ENCODE assay signal across 8 cellular contexts in the genomic region with DNA sequence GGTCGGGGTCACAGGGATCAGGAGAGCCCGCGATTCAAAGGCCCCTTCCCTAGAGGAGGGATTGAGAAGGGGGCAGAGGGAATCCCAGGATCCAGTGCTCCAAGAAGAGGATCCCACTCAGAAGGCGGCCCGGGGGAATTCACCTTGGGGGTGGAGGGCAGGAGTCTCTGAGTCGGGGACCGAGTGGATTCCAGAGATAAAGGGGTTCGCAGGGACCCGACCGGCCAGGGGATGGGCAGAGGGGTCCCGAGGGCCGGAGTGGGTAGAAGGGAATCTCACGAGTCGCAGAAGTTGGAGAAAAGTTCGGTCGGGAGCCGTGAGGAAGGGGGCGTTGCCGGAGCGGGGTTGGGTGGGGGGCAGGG. TPM values are rescaled to one million over a fixed set of nuclear protein-coding genes. Genes with fewer than 3 reads are reported as not detected.
DNase-seq lines count a peak whose midpoint lies in the region; ATAC-seq, FAIRE-seq and TF ChIP-seq lines count a peak whose summit lies in the region.

No MANE protein-coding gene starts in this region.

- no peak for FAIRE-seq in astrocyte (lab: Jason Lieb, UNC)

- H3K4me2 ChIP-seq in astrocyte (ENCODE audit: low read length): peak overlapping the region; percentile 100

- peaks cover 15% of the 10 kb centered on the region for H4K20me1 ChIP-seq in astrocyte (ENCODE audit: insufficient read depth, low read length)

- peaks cover 37% of the 10 kb centered on the region for H3K4me1 Mint-ChIP-seq in T-helper 1 cell treated with Interleukin-12 subunit alpha and Interleukin-12 subunit beta and Interleukin-4 antibody, amounts not matched to agents 30 μg/mL and 1 μg/mL, for 36 hours (ENCODE audit: low read depth)
- peaks cover 7% of the 10 kb centered on the region for H3K4me1 Mint-ChIP-seq in astrocyte (ENCODE audit: low read depth, unreplicated experiment)

- H3K9me3 ChIP-seq in astrocyte (ENCODE audit: insufficient read depth, low read depth, low read length) (no peaks in the 10 kb centered on the region), left lung (no peaks in the 10 kb centered on the region), tibial artery (no peaks in the 10 kb centered on the region)

- no peak overlapping the region for H2AFZ ChIP-seq in astrocyte (ENCODE audit: low read depth, low read length)

- peaks cover 37% of the 10 kb centered on the region for H3K36me3 Mint-ChIP-seq in T-helper 1 cell treated with Interleukin-12 subunit alpha and Interleukin-12 subunit beta and Interleukin-4 antibody, amounts not matched to agents 30 μg/mL and 1 μg/mL, for 36 hours (ENCODE audit: low read depth)
- peaks cover 6% of the 10 kb centered on the region for H3K36me3 Mint-ChIP-seq in astrocyte (ENCODE audit: low read depth, unreplicated experiment)

- TF ChIP-seq CTCF in astrocyte (IDR thresholded peaks at IDR 0.05; ENCODE audit: insufficient read depth, low read depth, low read length) (no peak), left lung (IDR thresholded peaks at IDR 0.05) (no peak), tibial artery (IDR thresholded peaks at IDR 0.05) (no peak)

- peak overlapping the region; percentile 91 for H3K9ac ChIP-seq in astrocyte (ENCODE audit: low read length)

- no peak for ATAC-seq in left lung
- ATAC-seq in HG03045 (IDR thresholded peaks at IDR 0.05; ENCODE audit: unreplicated experiment): no peak
- ATAC-seq in GM21737 (IDR thresholded peaks at IDR 0.05; ENCODE audit: unreplicated experiment): no peak
- no peak for ATAC-seq in HG02938 (IDR thresholded peaks at IDR 0.05; ENCODE audit: unreplicated experiment)

- H3K27me3 Mint-ChIP-seq in T-helper 1 cell treated with Interleukin-12 subunit alpha and Interleukin-12 subunit beta and Interleukin-4 antibody, amounts not matched to agents 30 μg/mL and 1 μg/mL, for 36 hours (ENCODE audit: low read depth): no peaks in the 10 kb centered on the region
- H3K27me3 Mint-ChIP-seq in astrocyte (ENCODE audit: low read depth, unreplicated experiment): no peaks in the 10 kb centered on the region

- H3K79me2 ChIP-seq in astrocyte (ENCODE audit: insufficient read depth, low read length): peaks cover 31% of the 10 kb centered on the region

- H3K9me3 Mint-ChIP-seq in T-helper 1 cell treated with Interleukin-12 subunit alpha and Interleukin-12 subunit beta and Interleukin-4 antibody, amounts not matched to agents 30 μg/mL and 1 μg/mL, for 36 hours: no peaks in the 10 kb centered on the region
- no peaks in the 10 kb centered on the region for H3K9me3 Mint-ChIP-seq in astrocyte (ENCODE audit: unreplicated experiment)

- H3K27me3 ChIP-seq in astrocyte (ENCODE audit: insufficient read depth, low read length): no peaks in the 10 kb centered on the region
- no peaks in the 10 kb centered on the region for H3K27me3 ChIP-seq in left lung
- H3K27me3 ChIP-seq in tibial artery: no peaks in the 10 kb centered on the region

- H3K27ac ChIP-seq in astrocyte (ENCODE audit: low read depth, low read length) (peak overlapping the region; percentile 72), left lung (peak overlapping the region; percentile 89 to 95), tibial artery (peak overlapping the region; percentile 87 to 95)

- H3K27ac Mint-ChIP-seq in T-helper 1 cell treated with Interleukin-12 subunit alpha and Interleukin-12 subunit beta and Interleukin-4 antibody, amounts not matched to agents 30 μg/mL and 1 μg/mL, for 36 hours: peak overlapping the region; percentile 94
- H3K27ac Mint-ChIP-seq in astrocyte (ENCODE audit: unreplicated experiment): peak overlapping the region; percentile 89

- H3K36me3 ChIP-seq in astrocyte (ENCODE audit: insufficient read depth, low read length) (peaks cover 6% of the 10 kb centered on the region), left lung (peaks cover 0 to 29% of the 10 kb centered on the region in 2 donors), tibial artery (peaks cover under 1 to 33% (median 20%) of the 10 kb centered on the region in 3 donors)

- peak overlapping the region; percentile 77 for H3K4me3 ChIP-seq in astrocyte (ENCODE audit: insufficient read depth, low read depth, low read length)
- peak overlapping the region; percentile 48 to 86 for H3K4me3 ChIP-seq in left lung
- H3K4me3 ChIP-seq in tibial artery: peak overlapping the region; percentile 77 to 79

- DNase-seq in T-helper 1 cell: no peak
- no peak for DNase-seq in astrocyte (ENCODE audit: low read depth)
- DNase-seq in left lung: no peak
- DNase-seq in tibial artery: no peak

- peak overlapping the region; percentile 96 for H3K4me3 Mint-ChIP-seq in T-helper 1 cell treated with Interleukin-12 subunit alpha and Interleukin-12 subunit beta and Interleukin-4 antibody, amounts not matched to agents 30 μg/mL and 1 μg/mL, for 36 hours
- peak overlapping the region; percentile 91 for H3K4me3 Mint-ChIP-seq in astrocyte (ENCODE audit: unreplicated experiment)

- intact Hi-C loops in left lung (cut with DNase I): no loop called here
- intact Hi-C loops in tibial artery (cut with DNase I; ENCODE audit: low total_unique reads): no loop called here

- peaks cover 23% of the 10 kb centered on the region for H3K4me1 ChIP-seq in astrocyte (ENCODE audit: insufficient read depth, low read length)
- H3K4me1 ChIP-seq in left lung: peaks cover 17 to 50% of the 10 kb centered on the region in 2 donors
- peaks cover 0 to 43% (median 25%) of the 10 kb centered on the region in 4 donors for H3K4me1 ChIP-seq in tibial artery

RNA-seq across cellular contexts. Expression of a gene that starts 0.3 kb away (rescaled TPM):
- 45.8 and 54.6 TPM in 2 replicates for total RNA-seq in astrocyte
- 10 to 100 TPM; 37.8 to 48.5 TPM for total RNA-seq in left lung

RNA-seq across cellular contexts. Expression of a gene that starts 29.2 kb away (rescaled TPM):
- total RNA-seq in astrocyte: 25.1 and 28.1 TPM in 2 replicates
- 10 to 100 TPM; 18.8 to 20.9 TPM for total RNA-seq in left lung

RNA-seq across cellular contexts. Expression of a gene that starts 29.6 kb away (rescaled TPM):
- 75.0 and 80.8 TPM in 2 replicates for total RNA-seq in astrocyte
- total RNA-seq in left lung: 10 to 100 TPM; 54.2 to 73.4 TPM

RNA-seq across cellular contexts. Expression of a gene that starts 55.7 kb away (rescaled TPM):
- total RNA-seq in astrocyte: 19.8 and 27.7 TPM in 2 replicates
- 10 to 100 TPM in 1 of 2 donors, 1 to 10 TPM in 1; 6.6 to 15.0 TPM for total RNA-seq in left lung
